In the genomic region with DNA sequence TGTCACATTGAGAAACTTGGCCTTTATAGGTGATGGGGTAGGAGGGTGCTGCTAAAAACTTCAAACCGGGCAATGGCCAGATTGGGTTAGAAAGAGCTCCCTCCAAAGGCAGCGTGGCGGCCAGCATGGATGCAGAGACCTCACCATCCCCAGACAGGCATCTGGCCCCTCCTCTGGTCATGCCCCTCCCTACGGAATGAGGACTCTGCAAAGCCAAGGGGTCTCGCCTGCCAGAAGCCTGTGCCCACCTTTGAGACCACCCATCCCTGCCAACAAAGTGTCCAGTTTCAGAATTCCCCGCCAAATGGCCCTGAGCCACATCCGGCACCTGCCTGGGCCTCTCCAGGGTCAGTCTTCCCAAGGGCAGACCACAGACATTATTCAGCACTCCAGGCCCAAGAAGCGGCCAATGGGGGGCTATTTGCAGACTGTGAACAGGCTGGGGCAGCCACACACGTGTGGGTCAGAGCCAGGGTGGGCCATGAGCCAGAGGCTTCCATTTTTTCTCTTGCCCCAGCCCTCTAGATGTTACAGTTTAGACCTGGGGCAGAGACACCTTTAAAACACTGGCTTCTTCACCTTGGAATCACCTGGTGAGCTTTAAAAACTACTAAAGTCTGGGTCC, we compare ENCODE assay signal across 21 cellular contexts. TPM values are rescaled to one million over a fixed set of nuclear protein-coding genes. Genes with fewer than 3 reads are reported as not detected.
"Had no signal": no experiment of that assay in that cellular context is flagged by ENCODE, and none has a peak within 500 bp of the region (broad histone marks: within the 10 kb centered on the region; RNA-seq: fewer than 3 reads in every experiment).

No MANE protein-coding gene starts in this region.

- H3K4me1 Mint-ChIP-seq: activated CD4-positive, alpha-beta T cell treated with anti-CD3 and anti-CD28 coated beads, Interleukin-2, amount 10 ng/mL, durations not matched to agents 24 days and 14 days had no signal

- H3K27ac ChIP-seq: cardiac muscle cell, left ventricle myocardium inferior, neutrophil, prostate gland, right lobe of liver, SK-N-MC had no signal

- H3K36me3 ChIP-seq: cardiac muscle cell, left ventricle myocardium inferior, neutrophil, prostate gland, right lobe of liver had no signal

- H3K27me3 Mint-ChIP-seq: activated naive CD8-positive, alpha-beta T cell treated with anti-CD3 and anti-CD28 coated beads, Interleukin-2, amount 10 ng/mL, durations not matched to agents 7 days and 5 days had no signal

- H3K4me1 ChIP-seq: left ventricle myocardium inferior, prostate gland, right lobe of liver had no signal

- H3K9me3 ChIP-seq: left ventricle myocardium inferior, neutrophil, prostate gland, right lobe of liver had no signal

- H3K4me3 Mint-ChIP-seq: activated CD4-positive, alpha-beta T cell treated with anti-CD3 and anti-CD28 coated beads, Interleukin-2, amount 10 ng/mL, durations not matched to agents 24 days and 14 days; activated naive CD8-positive, alpha-beta T cell treated with anti-CD3 and anti-CD28 coated beads, Interleukin-2, amount 10 ng/mL, durations not matched to agents 7 days and 5 days; activated T-cell treated with anti-CD3 and anti-CD28 coated beads, Interleukin-2, amount 50 U/mL, for 72 hours; mesothelial cell of epicardium had no signal

- H3K4me3 ChIP-seq: cardiac muscle cell, left ventricle myocardium inferior, prostate gland, right lobe of liver, SK-N-MC had no signal

- H3K36me3 Mint-ChIP-seq: activated naive CD8-positive, alpha-beta T cell treated with anti-CD3 and anti-CD28 coated beads, Interleukin-2, amount 10 ng/mL, durations not matched to agents 7 days and 5 days; mesothelial cell of epicardium; naive B cell had no signal

- ATAC-seq: activated T-cell treated with anti-CD3 and anti-CD28 coated beads, Interleukin-2, amount 50 U/mL, for 72 hours; right lobe of liver had no signal

- FAIRE-seq: astrocyte, colon, endothelial cell of umbilical vein, islet of Langerhans had no signal

- H3K9me3 Mint-ChIP-seq: activated CD4-positive, alpha-beta T cell treated with anti-CD3 and anti-CD28 coated beads, Interleukin-2, amount 10 ng/mL, durations not matched to agents 24 days and 14 days; activated naive CD8-positive, alpha-beta T cell treated with anti-CD3 and anti-CD28 coated beads, Interleukin-2, amount 10 ng/mL, durations not matched to agents 7 days and 5 days; activated T-cell treated with anti-CD3 and anti-CD28 coated beads, Interleukin-2, amount 50 U/mL, for 72 hours; mesothelial cell of epicardium; naive B cell had no signal

- DNase-seq: activated CD4-positive, alpha-beta T cell treated with anti-CD3 and anti-CD28 coated beads, Interleukin-2, amount 10 ng/mL, durations not matched to agents 24 days and 14 days; activated gamma-delta T cell treated with Interleukin-2 at 50 U/mL for 16 hours; activated naive CD8-positive, alpha-beta T cell treated with anti-CD3 and anti-CD28 coated beads, Interleukin-2, amount 10 ng/mL, durations not matched to agents 7 days and 5 days; activated T-cell treated with anti-CD3 and anti-CD28 coated beads, Interleukin-2, amount 50 U/mL, for 72 hours; foreskin melanocyte; left ventricle myocardium inferior; naive B cell; right lobe of liver; stimulated activated naive CD4-positive, alpha-beta T cell; substantia nigra; trophoblast cell had no signal

- H3K27ac Mint-ChIP-seq: activated CD4-positive, alpha-beta T cell treated with anti-CD3 and anti-CD28 coated beads, Interleukin-2, amount 10 ng/mL, durations not matched to agents 24 days and 14 days; activated naive CD8-positive, alpha-beta T cell treated with anti-CD3 and anti-CD28 coated beads, Interleukin-2, amount 10 ng/mL, durations not matched to agents 7 days and 5 days; activated T-cell treated with anti-CD3 and anti-CD28 coated beads, Interleukin-2, amount 50 U/mL, for 72 hours; mesothelial cell of epicardium had no signal

- H3K27me3 ChIP-seq: cardiac muscle cell, right lobe of liver had no signal

RNA-seq across cellular contexts. Expression of gene ATP6V1B1, which starts 4.2 kb away (rescaled TPM):
- total RNA-seq: activated CD4-positive, alpha-beta T cell treated with anti-CD3 and anti-CD28 coated beads, Interleukin-2, amount 10 ng/mL, durations not matched to agents 24 days and 14 days; activated naive CD8-positive, alpha-beta T cell treated with anti-CD3 and anti-CD28 coated beads, Interleukin-2, amount 10 ng/mL, durations not matched to agents 7 days and 5 days; activated T-cell treated with anti-CD3 and anti-CD28 coated beads, Interleukin-2, amount 50 U/mL, for 72 hours; astrocyte; left ventricle myocardium inferior; mesothelial cell of epicardium; T-helper 1 cell treated with Interleukin-12 subunit alpha and Interleukin-12 subunit beta and Interleukin-4 antibody, amounts not matched to agents 30 ng/mL and 1 ng/mL, for 36 hours had no signal
- polyA plus RNA-seq: cardiac muscle cell, endothelial cell of umbilical vein had no signal

RNA-seq across cellular contexts. Expression of gene VAX2, which starts 31.1 kb away (rescaled TPM):
- total RNA-seq: activated CD4-positive, alpha-beta T cell treated with anti-CD3 and anti-CD28 coated beads, Interleukin-2, amount 10 ng/mL, durations not matched to agents 24 days and 14 days; activated naive CD8-positive, alpha-beta T cell treated with anti-CD3 and anti-CD28 coated beads, Interleukin-2, amount 10 ng/mL, durations not matched to agents 7 days and 5 days; activated T-cell treated with anti-CD3 and anti-CD28 coated beads, Interleukin-2, amount 50 U/mL, for 72 hours; cardiac muscle cell; endothelial cell of umbilical vein; right lobe of liver; T-helper 1 cell treated with Interleukin-12 subunit alpha and Interleukin-12 subunit beta and Interleukin-4 antibody, amounts not matched to agents 30 ng/mL and 1 ng/mL, for 36 hours had no signal
- polyA plus RNA-seq: cardiac muscle cell had no signal

RNA-seq across cellular contexts. Expression of gene ANKRD53, which starts 46.9 kb away (rescaled TPM):
- total RNA-seq: activated CD4-positive, alpha-beta T cell treated with anti-CD3 and anti-CD28 coated beads, Interleukin-2, amount 10 ng/mL, durations not matched to agents 24 days and 14 days; T-helper 1 cell treated with Interleukin-12 subunit alpha and Interleukin-12 subunit beta and Interleukin-4 antibody, amounts not matched to agents 30 ng/mL and 1 ng/mL, for 36 hours had no signal
